Comparison of ENCODE assay signal across 17 cellular contexts in genomic region chr5:72656756-72657513, GRCh38.
DNase-seq lines count a peak whose midpoint lies in the region; ATAC-seq and TF ChIP-seq lines count a peak whose summit lies in the region.
"Had no signal": no experiment of that assay in that cellular context is flagged by ENCODE, and none has a peak within 500 bp of the region (broad histone marks: within the 10 kb centered on the region; RNA-seq: fewer than 3 reads in every experiment).

No MANE protein-coding gene starts in this region.

- TF ChIP-seq POLR2A in esophagus muscularis mucosa (IDR thresholded peaks at IDR 0.05; ENCODE audit: low read depth), result no peak

- TF ChIP-seq CTCF in esophagus muscularis mucosa (IDR thresholded peaks at IDR 0.05), result no peak

- 96% methylated on average over 2 of the region's 2 CpGs for WGBS in esophagus muscularis mucosa

- no peaks in the 10 kb centered on the region for H3K9me3 ChIP-seq in Karpas-422 (ENCODE audit: low read length)
- H3K9me3 ChIP-seq in esophagus muscularis mucosa, result no peaks in the 10 kb centered on the region

- H3K4me2 ChIP-seq in Karpas-422 (ENCODE audit: low read depth, low read length, poor library complexity, severe bottlenecking), result no peak overlapping the region
- H3K4me2 ChIP-seq: GM23338 had no signal

- H3K27me3 ChIP-seq in Karpas-422 (ENCODE audit: low read length) (no peaks in the 10 kb centered on the region), esophagus muscularis mucosa (no peaks in the 10 kb centered on the region)

- no peaks in the 10 kb centered on the region for H4K20me1 ChIP-seq in Karpas-422 (ENCODE audit: insufficient read depth, low read depth, low read length)

- intact Hi-C loops in esophagus muscularis mucosa (cut with DNase I) (no loop called here), cardiac septum (cut with DNase I) (no loop called here)

- no peaks in the 10 kb centered on the region for H3K79me2 ChIP-seq in Karpas-422 (ENCODE audit: low read length)

- H3K27ac ChIP-seq in Karpas-422 (ENCODE audit: low read length) (no peak overlapping the region), esophagus muscularis mucosa (replicated peaks in 1 of 4) (no peak overlapping the region)
- H3K27ac ChIP-seq: 22Rv1 had no signal

- no peak for ATAC-seq in HG02973 (IDR thresholded peaks at IDR 0.05; ENCODE audit: unreplicated experiment)
- ATAC-seq: GM23338, HCT116 had no signal

- peak; percentile 30 for DNase-seq in Ammon's horn (ENCODE audit: low spot score)
- peak; percentile 36 for DNase-seq in Karpas-422
- DNase-seq in esophagus muscularis mucosa (ENCODE audit: extremely low spot score), result peak; percentile 24
- DNase-seq in cardiac septum (ENCODE audit: low spot score), result no peak
- DNase-seq in middle frontal gyrus (ENCODE audit: extremely low spot score, low spot score), result no peak
- DNase-seq: AML-193; Calu3; CD4-positive, alpha-beta memory T cell; COR-L47; DMS53; DMS79 treated with DMSO at 0.1 percent for 48 hours; H9; HFFc6 had no signal

- no peaks in the 10 kb centered on the region for H3K36me3 ChIP-seq in Karpas-422 (ENCODE audit: insufficient read depth, low read length)
- no peaks in the 10 kb centered on the region for H3K36me3 ChIP-seq in esophagus muscularis mucosa

- H3K4me1 ChIP-seq in Karpas-422 (ENCODE audit: low read length), result no peaks in the 10 kb centered on the region
- H3K4me1 ChIP-seq in esophagus muscularis mucosa, result peaks cover 0 to 5% (median 0%) of the 10 kb centered on the region in 4 donors

- H3K4me3 ChIP-seq in Karpas-422 (ENCODE audit: low read length), result no peak overlapping the region
- H3K4me3 ChIP-seq in esophagus muscularis mucosa, result no peak overlapping the region
- H3K4me3 ChIP-seq: GM23338 had no signal

- H2AFZ ChIP-seq in Karpas-422 (ENCODE audit: low read length), result no peak overlapping the region
- H2AFZ ChIP-seq: GM23338 had no signal

- no peak overlapping the region for H3K9ac ChIP-seq in Karpas-422 (ENCODE audit: low read length)

- no peaks in the 10 kb centered on the region for H3K9me2 ChIP-seq in Karpas-422 (replicated peaks; ENCODE audit: insufficient read depth, low read length)

- TF ChIP-seq EP300 in esophagus muscularis mucosa (IDR thresholded peaks at IDR 0.05), result no peak

Comparison
In these comparisons a context has a peak if more than half of its experiments do, and no peak if none do; other contexts are left out.
1. DNase-seq: peak in Ammon's horn (single experiment), Karpas-422 (single experiment) and esophagus muscularis mucosa (single experiment); none in cardiac septum (single experiment) and middle frontal gyrus (single experiment).